ENCODE assay signal across 26 cellular contexts in the genomic region with DNA sequence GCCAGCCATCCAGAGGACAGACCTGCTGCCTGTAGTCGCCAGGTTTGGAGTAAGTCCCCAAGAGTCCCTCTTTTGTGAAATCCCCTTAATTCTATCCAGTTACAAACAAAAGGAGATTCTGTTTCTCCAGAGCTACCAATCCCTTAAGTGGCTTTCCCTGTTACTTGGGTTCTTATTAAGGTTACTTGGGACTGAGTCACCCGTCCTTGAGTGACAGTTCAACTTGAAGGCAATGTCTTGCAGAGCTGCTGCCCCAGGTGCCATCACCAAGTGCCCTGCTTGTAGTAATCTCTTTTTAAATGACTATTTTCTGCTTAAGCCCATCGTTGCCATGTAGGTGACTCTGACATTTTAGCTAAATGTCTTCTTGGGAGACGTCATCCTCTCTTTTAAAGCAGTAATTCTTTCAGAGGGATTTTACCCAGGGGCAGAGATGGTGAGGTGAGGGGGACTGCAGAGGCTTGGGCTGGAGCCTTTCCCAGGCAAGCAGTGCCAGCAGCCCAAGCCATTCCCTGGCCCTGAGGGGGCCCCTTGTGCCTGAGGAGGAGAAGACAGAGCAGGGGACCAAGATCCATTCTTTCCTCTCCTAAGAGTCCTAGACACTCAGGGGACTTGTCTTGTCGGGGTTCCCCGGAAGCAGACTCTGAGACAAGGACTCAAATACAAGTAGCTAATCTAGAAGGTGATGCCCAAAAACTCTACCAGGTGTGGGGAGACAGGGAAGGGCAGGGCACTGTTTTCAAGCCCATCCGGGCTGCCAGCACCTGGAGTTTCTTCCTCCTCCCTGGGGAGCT.
"Had no signal": no experiment of that assay in that cellular context is flagged by ENCODE, and none has a peak within 500 bp of the region (broad histone marks: within the 10 kb centered on the region; RNA-seq: fewer than 3 reads in every experiment).

No MANE protein-coding gene starts in this region.

- H3K4me1 ChIP-seq: gastroesophageal sphincter, right lobe of liver, uterus had no signal

- H3K27ac ChIP-seq: cardiac muscle cell, gastroesophageal sphincter, hepatocyte, left ventricle myocardium inferior, neutrophil, ovary, right lobe of liver, skin epidermis, uterus, VCaP had no signal

- H3K36me3 ChIP-seq: cardiac muscle cell, gastroesophageal sphincter, left ventricle myocardium inferior, neutrophil, ovary, right lobe of liver, uterus had no signal

- H3K9me3 ChIP-seq: neutrophil, ovary, right lobe of liver, uterus had no signal

- H3K4me3 ChIP-seq: cardiac muscle cell, gastroesophageal sphincter, hepatocyte, left ventricle myocardium inferior, lung, ovary, right lobe of liver, skin epidermis, uterus had no signal

- ATAC-seq: activated CD4-positive, CD25-positive, alpha-beta regulatory T cell treated with anti-CD3 and anti-CD28 coated beads, Interleukin-2, amount 50 U/mL, for 24 hours; effector memory CD8-positive, alpha-beta T cell; gastroesophageal sphincter; right lobe of liver; stimulated activated effector memory CD8-positive, alpha-beta T cell treated with anti-CD3 and anti-CD28 coated beads, Interleukin-12 subunit alpha, Interleukin-12 subunit beta, amount 100 ng/mL, for 72 hours; stimulated activated naive CD8-positive, alpha-beta T cell treated with anti-CD3 and anti-CD28 coated beads, Interleukin-15, amount 100 ng/mL, for 72 hours had no signal

- DNase-seq: activated CD4-positive, alpha-beta T cell treated with anti-CD3 and anti-CD28 coated beads for 48 hours; activated CD4-positive, alpha-beta T cell treated with anti-CD3 and anti-CD28 coated beads, Interleukin-2, amount 50 U/mL, for 48 hours; activated CD8-positive, alpha-beta memory T cell treated with anti-CD3 and anti-CD28 coated beads, Interleukin-2, amount 50 U/mL, for 4 hours; activated T-cell treated with anti-CD3 and anti-CD28 coated beads, Interleukin-2, amount 50 U/mL, for 24 hours; anterior cingulate cortex; cortex of kidney; effector memory CD8-positive, alpha-beta T cell; left ventricle myocardium inferior; naive B cell; nephron progenitor cell; ovary; stimulated activated CD4-positive, alpha-beta T cell treated with anti-CD3 and anti-CD28 coated beads, Interleukin-4, amount 100 ng/mL, for 24 hours; stimulated activated naive CD8-positive, alpha-beta T cell treated with anti-CD3 and anti-CD28 coated beads, Interleukin-15, amount 100 ng/mL, for 72 hours; substantia nigra; T-helper 1 cell; uterus had no signal
